ENCODE assay signal across 16 cellular contexts in the genomic region with DNA sequence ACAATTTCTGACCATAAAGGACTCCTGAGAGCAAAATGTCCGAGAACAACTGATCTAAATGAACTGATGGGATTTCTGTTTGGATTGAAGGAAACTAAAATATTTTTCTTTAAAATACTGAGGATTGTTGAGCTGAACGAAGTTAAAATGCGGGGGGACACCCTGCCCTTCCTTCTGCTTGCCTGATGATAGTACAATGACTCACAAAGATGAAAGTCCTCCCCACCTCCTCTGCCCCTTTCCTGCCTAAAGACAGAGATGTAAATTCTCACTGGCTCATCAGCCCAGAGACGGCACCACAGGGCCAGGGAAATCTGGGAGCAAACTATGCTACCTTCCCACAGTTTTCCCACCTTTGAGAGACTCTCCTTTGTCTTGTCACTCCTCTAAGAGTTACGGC.
"Had no signal": no experiment of that assay in that cellular context is flagged by ENCODE, and none has a peak within 500 bp of the region (broad histone marks: within the 10 kb centered on the region; RNA-seq: fewer than 3 reads in every experiment).

No MANE protein-coding gene starts in this region.

- ATAC-seq: left lobe of liver; stimulated activated memory B cell treated with anti-CD40 and anti-IgM and Interleukin-4, amounts not matched to agents 10 μg/mL and 1 μg/mL and 100 μg/mL, for 72 hours; WTC11 had no signal

- FAIRE-seq: keratinocyte had no signal

- DNase-seq: activated CD4-positive, alpha-beta T cell treated with anti-CD3 and anti-CD28 coated beads for 48 hours; activated CD8-positive, alpha-beta memory T cell treated with anti-CD3 and anti-CD28 coated beads for 24 hours; activated gamma-delta T cell treated with Interleukin-2 at 50 U/mL for 16 hours; amygdala; brain microvascular endothelial cell; cortex of kidney; effector CD4-positive, alpha-beta T cell; esophagus squamous epithelium; mammary epithelial cell; ovary; stimulated activated CD4-positive, alpha-beta T cell treated with anti-CD3 and anti-CD28 coated beads, Interleukin-12 subunit alpha, Interleukin-12 subunit beta, amount 100 ng/mL, for 4 hours; stimulated activated CD4-positive, alpha-beta T cell treated with anti-CD3 and anti-CD28 coated beads, Interleukin-2, amount 100 ng/mL, for 24 hours had no signal

- H3K4me3 ChIP-seq: esophagus squamous epithelium, ovary had no signal
